22 cellular contexts compared by ENCODE assay signal in genomic region chr11:104565581-104565956, GRCh38.
"Had no signal": no experiment of that assay in that cellular context is flagged by ENCODE, and none has a peak within 500 bp of the region (broad histone marks: within the 10 kb centered on the region; RNA-seq: fewer than 3 reads in every experiment).

No MANE protein-coding gene starts in this region.

- ATAC-seq: gastroesophageal sphincter; left cardiac atrium; left ventricle myocardium superior; naive thymus-derived CD4-positive, alpha-beta T cell had no signal

- DNase-seq: colonic mucosa; dermis blood vessel endothelial cell; esophagus squamous epithelium; foreskin fibroblast; glutamatergic neuron; islet precursor cell; left cardiac atrium; left ventricle myocardium superior; mammary epithelial cell; naive thymus-derived CD4-positive, alpha-beta T cell; sigmoid colon; stimulated activated CD4-positive, alpha-beta T cell treated with anti-CD3 and anti-CD28 coated beads, Interleukin-2, amount 100 ng/mL, for 24 hours; stimulated activated CD4-positive, alpha-beta T cell treated with anti-CD3 and anti-CD28 coated beads, Interleukin-4, amount 100 ng/mL, for 4 hours; stimulated activated naive CD4-positive, alpha-beta T cell; thyroid gland had no signal

- H3K4me1 Mint-ChIP-seq: naive thymus-derived CD4-positive, alpha-beta T cell had no signal

- H3K4me3 Mint-ChIP-seq: naive thymus-derived CD4-positive, alpha-beta T cell had no signal

- H3K4me3 ChIP-seq: colonic mucosa, esophagus squamous epithelium, gastroesophageal sphincter, right atrium auricular region, sigmoid colon, skin epidermis, suprapubic skin, thyroid gland, upper lobe of left lung, vagina had no signal

- H3K4me1 ChIP-seq: colonic mucosa, esophagus squamous epithelium, gastroesophageal sphincter, right atrium auricular region, sigmoid colon, suprapubic skin, thyroid gland, upper lobe of left lung, vagina had no signal

- H3K27ac ChIP-seq: colonic mucosa, esophagus squamous epithelium, gastroesophageal sphincter, neutrophil, right atrium auricular region, sigmoid colon, skin epidermis, suprapubic skin, thyroid gland, vagina had no signal

- H3K27me3 ChIP-seq: colonic mucosa, esophagus squamous epithelium, gastroesophageal sphincter, neutrophil, right atrium auricular region, sigmoid colon, suprapubic skin, thyroid gland, upper lobe of left lung, vagina had no signal

- H3K9me3 ChIP-seq: colonic mucosa, esophagus squamous epithelium, gastroesophageal sphincter, neutrophil, right atrium auricular region, sigmoid colon, thyroid gland, vagina had no signal

- H3K36me3 ChIP-seq: colonic mucosa, esophagus squamous epithelium, gastroesophageal sphincter, neutrophil, right atrium auricular region, sigmoid colon, suprapubic skin, thyroid gland, upper lobe of left lung, vagina had no signal

- H3K27ac Mint-ChIP-seq: naive thymus-derived CD4-positive, alpha-beta T cell had no signal
